ENCODE assay signal across 1 cellular context in the genomic region with DNA sequence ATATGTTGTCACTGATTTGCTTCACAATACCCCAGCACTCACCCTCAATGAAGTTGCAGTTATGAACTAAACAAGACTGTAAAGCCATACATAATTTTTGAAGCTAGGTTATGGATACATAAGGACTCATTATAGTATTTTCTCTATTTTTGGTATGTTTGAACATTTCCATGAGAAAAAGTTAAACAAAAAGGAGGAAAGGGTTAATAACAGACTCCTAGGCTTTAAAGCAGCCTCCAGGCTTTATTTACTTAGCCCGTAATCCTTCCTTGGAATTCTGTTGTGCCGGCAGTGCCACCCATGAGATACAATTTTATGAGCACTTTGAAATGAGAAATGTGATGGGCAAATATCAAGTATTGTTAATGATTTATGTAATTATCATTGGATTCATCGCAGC.
TF ChIP-seq lines count a peak whose summit lies in the region.

No MANE protein-coding gene starts in this region.

TF ChIP-seq in A549, 52 proteins besides CTCF, POLR2A, EP300 and RAD21 (continued from another document):
- TF ChIP-seq TP53 (CRISPR knock-in tag; IDR thresholded peaks at IDR 0.05) = no peak
